11 cellular contexts compared by ENCODE assay signal in genomic region chr7:1056006-1056784, GRCh38. TPM values are rescaled to one million over a fixed set of nuclear protein-coding genes. Genes with fewer than 3 reads are reported as not detected.
DNase-seq lines count a peak whose midpoint lies in the region; ATAC-seq, FAIRE-seq and TF ChIP-seq lines count a peak whose summit lies in the region.
"Had no signal": no experiment of that assay in that cellular context is flagged by ENCODE, and none has a peak within 500 bp of the region (broad histone marks: within the 10 kb centered on the region; RNA-seq: fewer than 3 reads in every experiment).

No MANE protein-coding gene starts in this region.

- H3K4me3 Mint-ChIP-seq in endothelial cell (ENCODE audit: unreplicated experiment) = no peak overlapping the region
- H3K4me3 Mint-ChIP-seq: H9 had no signal

- no peak for FAIRE-seq in H54 (lab: Jason Lieb, UNC)

- H3K4me3 ChIP-seq in BLaER1 treated with 17β-estradiol and CSF1 and Interleukin-3, amounts not matched to agents 10 nM and 100 nM = peak overlapping the region; percentile 30 to 69 (median 63); a peak in 19 of 20 replicates

- H3K4me1 ChIP-seq in BLaER1 treated with 17β-estradiol and CSF1 and Interleukin-3, amounts not matched to agents 10 nM and 100 nM = peaks cover 86 to 96% (median 95%) of the 10 kb centered on the region in 10 experiments

- peaks cover 0 to 75% (median 34%) of the 10 kb centered on the region in 11 experiments; a peak in 17 of 22 replicates for H4K20me1 ChIP-seq in BLaER1 treated with 17β-estradiol and CSF1 and Interleukin-3, amounts not matched to agents 10 nM and 100 nM

- no peaks in the 10 kb centered on the region for H3K9me3 Mint-ChIP-seq in endothelial cell (ENCODE audit: unreplicated experiment)
- H3K9me3 Mint-ChIP-seq: H9 had no signal

- TF ChIP-seq CTCF in endothelial cell (IDR thresholded peaks at IDR 0.05; ENCODE audit: unreplicated experiment) (no peak), omental fat pad (IDR thresholded peaks at IDR 0.05) (no peak)

- ATAC-seq in omental fat pad (ENCODE audit: low FRiP score) = peak; percentile 25
- no peak for ATAC-seq in GM19035 (IDR thresholded peaks at IDR 0.05; ENCODE audit: unreplicated experiment)
- no peak for ATAC-seq in GM21529 (IDR thresholded peaks at IDR 0.05; ENCODE audit: unreplicated experiment)
- no peak for ATAC-seq in GM18861 (IDR thresholded peaks at IDR 0.05; ENCODE audit: unreplicated experiment)

- H3K27me3 Mint-ChIP-seq in endothelial cell (ENCODE audit: unreplicated experiment) = peaks cover 18% of the 10 kb centered on the region

- no peaks in the 10 kb centered on the region for H3K9me3 ChIP-seq in BLaER1 treated with 17β-estradiol and CSF1 and Interleukin-3, amounts not matched to agents 10 nM and 100 nM (replicated peaks in 1 of 11)

- H3K4me2 ChIP-seq in BLaER1 treated with 17β-estradiol and CSF1 and Interleukin-3, amounts not matched to agents 10 nM and 100 nM = peak overlapping the region; percentile 86 to 100 (median 100)

- H3K36me3 ChIP-seq in BLaER1 treated with 17β-estradiol and CSF1 and Interleukin-3, amounts not matched to agents 10 nM and 100 nM = peaks cover 0 to 15% (median 10%) of the 10 kb centered on the region in 11 experiments; a peak in 14 of 22 replicates

- TF ChIP-seq POLR2A in H54 (IDR thresholded peaks at IDR 0.05; ENCODE audit: low read depth, low read length) = no peak

- H3K27me3 ChIP-seq in BLaER1 treated with 17β-estradiol and CSF1 and Interleukin-3, amounts not matched to agents 10 nM and 100 nM = peaks cover 0 to 20% (median 0%) of the 10 kb centered on the region in 11 experiments; a peak in 4 of 22 replicates

- H3K27ac Mint-ChIP-seq in endothelial cell (ENCODE audit: unreplicated experiment) = no peak overlapping the region

- peak overlapping the region in 10 of 11 experiments; percentile 20 to 92 (median 80); a peak in 20 of 22 replicates for H3K27ac ChIP-seq in BLaER1 treated with 17β-estradiol and CSF1 and Interleukin-3, amounts not matched to agents 10 nM and 100 nM

- peaks cover 11% of the 10 kb centered on the region for H3K36me3 Mint-ChIP-seq in endothelial cell (ENCODE audit: low read depth, unreplicated experiment)

- peak; percentile 36 for DNase-seq in HT-29 (ENCODE audit: low spot score)
- peak; percentile 38 for DNase-seq in endothelial cell (ENCODE audit: low spot score)
- no peak for DNase-seq in omental fat pad (ENCODE audit: low spot score)
- no peak for DNase-seq in H54 (ENCODE audit: insufficient read length, low spot score)
- DNase-seq: H9; NCI-H2171 treated with DMSO at 0.1 percent for 48 hours; stimulated activated CD4-positive, alpha-beta T cell treated with anti-CD3 and anti-CD28 coated beads, Interleukin-1b, Interleukin-23, amount 100 ng/mL, for 48 hours had no signal

- peaks cover 38% of the 10 kb centered on the region for H3K4me1 Mint-ChIP-seq in endothelial cell (ENCODE audit: unreplicated experiment)

- peak overlapping the region; percentile 45 to 85 (median 78); a peak in 21 of 22 replicates for H3K9ac ChIP-seq in BLaER1 treated with 17β-estradiol and CSF1 and Interleukin-3, amounts not matched to agents 10 nM and 100 nM

RNA-seq across cellular contexts. Expression of gene GPR146, which starts 11.8 kb away (rescaled TPM):
- 4.1 and 4.3 TPM in 2 replicates for total RNA-seq in HT-29 (2014; rRNA removed; shearing (Covaris generic))
- total RNA-seq in endothelial cell (ENCODE audit: unreplicated experiment) (8.1 TPM), omental fat pad (10 to 100 TPM; 29.6 to 89.8 (median 56.9) TPM)

RNA-seq across cellular contexts. Expression of gene GPER1, which starts 31.7 kb away (rescaled TPM):
- 2.0 and 2.5 TPM in 2 replicates for total RNA-seq in HT-29 (2014; rRNA removed; shearing (Covaris generic))
- 0.72 TPM for total RNA-seq in endothelial cell (ENCODE audit: unreplicated experiment)
- 10 to 100 TPM in 1 of 4 donors, 1 to 10 TPM in 3; 3.2 to 18.9 (median 4.1) TPM for total RNA-seq in omental fat pad
- total RNA-seq: H9 had no signal

Comparison
In these comparisons a context has a peak if more than half of its experiments do, and no peak if none do; other contexts are left out.
1. DNase-seq: peak in HT-29 (single experiment) and endothelial cell (single experiment); none in omental fat pad (single experiment) and H54 (single experiment).